7 cellular contexts compared by ENCODE assay signal in genomic region chr1:24929091-24929875, GRCh38. TPM values are rescaled to one million over a fixed set of nuclear protein-coding genes. Genes with fewer than 3 reads are reported as not detected.
DNase-seq lines count a peak whose midpoint lies in the region; ATAC-seq, FAIRE-seq and TF ChIP-seq lines count a peak whose summit lies in the region.

No MANE protein-coding gene starts in this region.

- no peak overlapping the region for H3K4me2 ChIP-seq in K562 (ENCODE audit: insufficient read depth, low read length)

- no TSS peak for BruUV-seq in K562 (replicated peaks; lab: Mats Ljungman, UMichigan)

- FAIRE-seq in K562 (lab: Jason Lieb, UNC), result no peak

- in situ Hi-C loops in K562 (cut with MboI), result no loop called here

- TF ChIP-seq CTCF in K562 (IDR thresholded peaks at IDR 0.05 in 2 of 3, conservative IDR thresholded peaks at IDR 0.05 in 1 of 3; ENCODE audit: insufficient read depth in 2 of 3, low read depth in 1 of 3, low read length in 3 of 3) (no peak), mucosa of descending colon (IDR thresholded peaks at IDR 0.05) (no peak), upper lobe of right lung (IDR thresholded peaks at IDR 0.05) (no peak)

- H3K36me3 ChIP-seq in K562 (ENCODE audit: control insufficient read depth, insufficient read depth, low read length) (no peaks in the 10 kb centered on the region), mucosa of descending colon (ENCODE audit: low read depth) (no peaks in the 10 kb centered on the region), upper lobe of right lung (no peaks in the 10 kb centered on the region)

- peak overlapping the region; percentile 89 to 96 for H3K27ac Mint-ChIP-seq in T-cell

- H3K79me2 ChIP-seq in K562 (ENCODE audit: control insufficient read depth, insufficient read depth, low read length), result no peaks in the 10 kb centered on the region

- H3K4me1 Mint-ChIP-seq in T-cell, result peaks cover 51 to 67% (median 65%) of the 10 kb centered on the region in 3 donors

- TF ChIP-seq RAD21 in K562 (CRISPR knock-in tag; conservative IDR thresholded peaks at IDR 0.05 in 1 of 2, IDR thresholded peaks at IDR 0.05 in 1 of 2), result no peak

- peaks cover 13% of the 10 kb centered on the region for H4K20me1 ChIP-seq in K562 (replicated peaks; ENCODE audit: control insufficient read depth, insufficient read depth, low read length)

- 51% methylated on average over 54 of the region's 91 CpGs for WGBS in K562 (ENCODE audit: insufficient coverage, low coverage, missing lambda C conversion rate)

- no peak overlapping the region for H3K27ac ChIP-seq in K562 (ENCODE audit: extremely low read depth, low read depth, low read length)
- H3K27ac ChIP-seq in upper lobe of right lung, result peak overlapping the region; percentile 80

- peaks cover 76 to 94% of the 10 kb centered on the region in 2 experiments for H3K27me3 ChIP-seq in K562 (ENCODE audit: control insufficient read depth in 2 of 2, insufficient read depth in 2 of 2, low read length in 2 of 2)
- H3K27me3 ChIP-seq in upper lobe of right lung, result peaks cover 82% of the 10 kb centered on the region

- peaks cover 22% of the 10 kb centered on the region for H3K36me3 Mint-ChIP-seq in T-cell

- no peaks in the 10 kb centered on the region for H3K9me1 ChIP-seq in K562 (ENCODE audit: control insufficient read depth, insufficient read depth, low read length)

- POLR2A ChIA-PET in T-cell (lab: Charles Lee), result interaction anchor here in 1 of 2 donors (0.5 to 10.4 kb wide), 2 partner anchors 17 to 52 kb away, joined by 3 to 91 read pairs; no protein-coding TSS in a partner anchor
- POLR2A ChIA-PET in K562 (lab: Yijun Ruan, JAX), result interaction anchor here (1.2 kb wide), 1 partner anchor 67 kb away, joined by 4 read pairs; no protein-coding TSS in a partner anchor

- H3K9me3 ChIP-seq in K562 (replicated peaks; ENCODE audit: control insufficient read depth, insufficient read depth, low read depth, low read length) (no peaks in the 10 kb centered on the region), mucosa of descending colon (no peaks in the 10 kb centered on the region), upper lobe of right lung (no peaks in the 10 kb centered on the region)

- no peak for TF ChIP-seq POLR2A in K562 (conservative IDR thresholded peaks at IDR 0.05)

- ATAC-seq in GM18909 (IDR thresholded peaks at IDR 0.05; ENCODE audit: poor library complexity, unreplicated experiment) (peak; percentile 5), HG03064 (IDR thresholded peaks at IDR 0.05; ENCODE audit: low read depth, unreplicated experiment) (peak; percentile 8), T-cell (replicated peaks in 1 of 4) (peak; percentile 5 to 28 (median 21)), K562 (no peak), mucosa of descending colon (peak; percentile 25), upper lobe of right lung (peak; percentile 30)

- H3K9ac ChIP-seq in K562 (ENCODE audit: insufficient read depth in 1 of 2, low read depth in 2 of 2, low read length in 2 of 2), result no peak overlapping the region

- H2AFZ ChIP-seq in K562 (ENCODE audit: low read depth, low read length), result no peak overlapping the region

- CTCF ChIA-PET in T-cell (lab: Charles Lee) (interaction anchor here in 1 of 2 donors (1.2 to 4.0 kb wide), 3 partner anchors 18 to 108 kb away, joined by 9 to 19 read pairs (median 12); no protein-coding TSS in a partner anchor), K562 (lab: Yijun Ruan, JAX; ENCODE audit: low intra/inter-chr PET ratio) (interaction anchor here (0.5 kb wide), 1 partner anchor 80 kb away, joined by 5 read pairs; no protein-coding TSS in a partner anchor)

- no peak for TF ChIP-seq EP300 in K562 (IDR thresholded peaks at IDR 0.05; ENCODE audit: low read length)

- H3K9me3 Mint-ChIP-seq in T-cell, result no peaks in the 10 kb centered on the region

- H3K27me3 Mint-ChIP-seq in T-cell, result no peaks in the 10 kb centered on the region

- peak overlapping the region; percentile 96 to 98 (median 98) for H3K4me3 Mint-ChIP-seq in T-cell

- H3K4me3 ChIP-seq in K562 (no peak overlapping the region), mucosa of descending colon (peak overlapping the region; percentile 17), upper lobe of right lung (peak overlapping the region; percentile 44)

- peak; percentile 39 to 74 (median 63) for DNase-seq in T-cell
- no peak for DNase-seq in K562 (ENCODE audit: extremely low read depth in 1 of 4, low spot score in 3 of 4)
- peak; percentile 27 to 76 (median 61) for DNase-seq in mucosa of descending colon
- no peak for DNase-seq in upper lobe of right lung
- no peak for DNase-seq in NCI-H446 (lab: John Stamatoyannopoulos, UW)

- peaks cover 0 to 34% of the 10 kb centered on the region in 2 experiments; a peak in 2 of 5 replicates for H3K4me1 ChIP-seq in K562 (replicated peaks in 1 of 2; ENCODE audit: control insufficient read depth in 2 of 2, insufficient read depth in 2 of 2, low read length in 2 of 2)
- peaks cover 19% of the 10 kb centered on the region for H3K4me1 ChIP-seq in mucosa of descending colon (ENCODE audit: low read depth)
- peaks cover 37% of the 10 kb centered on the region for H3K4me1 ChIP-seq in upper lobe of right lung

- intact Hi-C loops in K562 (cut with micrococcal nuclease) (no loop called here), mucosa of descending colon (cut with DNase I, micrococcal nuclease) (no loop called here), upper lobe of right lung (cut with DNase I) (no loop called here)

TF ChIP-seq in K562, 482 proteins besides CTCF, POLR2A, EP300 and RAD21:
- TF ChIP-seq ZBTB33 (CRISPR knock-in tag; IDR thresholded peaks at IDR 0.05) (0 out of 2 replicates have a peak, but pooled peaks have one; percentile 13), NONO (IDR thresholded peaks at IDR 0.05; ENCODE audit: low read depth in 2 of 2, low read length in 1 of 2) (no peak)

RNA-seq across cellular contexts. Expression of gene RUNX3, which starts 0.8 kb away (rescaled TPM):
- total RNA-seq in T-cell (100 to 1,000 TPM; 140 to 220 (median 145) TPM), K562 (2014; rRNA removed) (0.09 and 0.16 TPM in 2 replicates), K562 (2014; rRNA removed; fragmentation: Illumina TruSeq; extraction: Trizol) (0.03 and 0.04 TPM in 2 replicates), K562 (2015; rRNA removed; fragmentation: Illumina TruSeq; extraction: Trizol) (0.11 and 0.22 TPM in 2 replicates), K562 (2021) (0.64 and 1.1 TPM in 2 replicates), mucosa of descending colon (1 to 10 TPM; 3.2 to 6.1 (median 5.0) TPM), upper lobe of right lung (13.1 TPM)
- 0.21 TPM in 1 of 2 replicates, not detected in the other for total RNA-seq in K562 (2011; cell fraction: chromatin; rRNA removed; ENCODE audit: low replicate concordance)
- total RNA-seq in K562 (2011; cell fraction: nucleolus; rRNA removed), result 0.13 TPM in 1 of 2 replicates, not detected in the other
- total RNA-seq in K562 (2011; cell fraction: nucleoplasm; rRNA removed), result not detected in 2 replicates
- polyA plus RNA-seq in K562 (2011; rRNA removed) (0.03 TPM in 2 replicates), K562 (2014; fragmentation: Illumina TruSeq; extraction: Trizol) (0.19 and 0.39 TPM in 2 replicates), K562 (2014; fragmentation: Nextera tagmentation; extraction: Ambion mirVana) (under 1 TPM; 0.01 to 0.04 TPM), K562 (2014; rRNA removed) (0.29 and 0.62 TPM in 2 replicates)
- 0.03 TPM in 1 of 2 replicates, not detected in the other for polyA plus RNA-seq in K562 (2011; cell fraction: cytosol; rRNA removed)
- 0.18 TPM in 1 of 2 replicates, not detected in the other for polyA plus RNA-seq in K562 (2011; cell fraction: nucleus; rRNA removed)
- polyA plus RNA-seq in K562 (2012), result 0.36 and 0.46 TPM in 2 replicates
- polyA minus RNA-seq in K562 (2011; rRNA and poly(A)+ RNA removed), result not detected in 2 replicates
- not detected in 2 replicates for polyA minus RNA-seq in K562 (2011; cell fraction: cytosol; rRNA and poly(A)+ RNA removed)
- polyA minus RNA-seq in K562 (2011; cell fraction: nucleus; rRNA and poly(A)+ RNA removed), result not detected in 2 replicates

Comparison
In these comparisons a context has a peak if more than half of its experiments do, and no peak if none do; other contexts are left out.
1. DNase-seq: peak in T-cell (34 of 34) and mucosa of descending colon (3 of 3); none in K562 (0 of 4), upper lobe of right lung (single experiment) and NCI-H446 (0 of 2).